ENCODE assay signal across 8 cellular contexts in the genomic region with DNA sequence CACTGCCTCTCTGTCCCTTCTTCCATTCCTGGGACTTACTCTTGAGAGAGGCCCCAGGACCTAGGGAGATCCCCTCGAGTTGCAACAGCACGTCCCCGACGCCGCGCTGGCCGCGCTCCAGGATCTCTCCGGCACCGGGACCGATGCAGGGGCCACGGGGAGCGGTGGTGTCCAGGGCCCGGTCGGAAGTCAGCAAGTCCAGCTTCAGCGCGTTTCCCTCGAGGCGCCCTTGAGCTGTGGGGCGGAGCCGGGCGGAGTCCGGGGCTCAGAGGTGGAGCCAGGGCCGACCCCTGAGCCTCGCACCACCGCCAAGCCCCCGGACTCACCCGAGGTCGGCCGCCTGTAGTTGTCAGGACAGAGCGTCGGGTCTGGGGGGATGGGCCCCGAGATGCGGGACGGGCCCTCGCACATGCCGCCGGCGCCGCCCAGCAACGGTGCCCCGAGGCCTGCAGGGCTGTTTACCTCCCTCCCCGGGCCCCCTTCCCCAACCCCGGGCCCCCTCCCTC. TPM values are rescaled to one million over a fixed set of nuclear protein-coding genes. Genes with fewer than 3 reads are reported as not detected.
DNase-seq lines count a peak whose midpoint lies in the region; ATAC-seq and TF ChIP-seq lines count a peak whose summit lies in the region.

No MANE protein-coding gene starts in this region.

- peak in 1 of 2 experiments; percentile 66 for DNase-seq in HAP-1 (ENCODE audit: low spot score in 2 of 2)
- peak; percentile 64 for DNase-seq in WERI-Rb-1
- DNase-seq in glutamatergic neuron, result peak; percentile 82
- no peak for DNase-seq in cerebellar nuclear complex (lab: John Stamatoyannopoulos, UW)
- no peak for DNase-seq in stimulated activated naive CD4-positive, alpha-beta T cell (lab: John Stamatoyannopoulos, UW)

- peaks cover 12% of the 10 kb centered on the region for H3K9me3 Mint-ChIP-seq in glutamatergic neuron (ENCODE audit: unreplicated experiment)

- no peak for ATAC-seq in GM19452 (IDR thresholded peaks at IDR 0.05; ENCODE audit: unreplicated experiment)

- H3K4me3 ChIP-seq in HAP-1, result peak overlapping the region; percentile 73
- peak overlapping the region; percentile 55 for H3K4me3 ChIP-seq in WERI-Rb-1 (ENCODE audit: low read depth, low read length)
- H3K4me3 ChIP-seq in rectal smooth muscle tissue (ENCODE audit: low read length), result peak overlapping the region; percentile 79

- H3K9me3 ChIP-seq in HAP-1, result no peaks in the 10 kb centered on the region
- no peaks in the 10 kb centered on the region for H3K9me3 ChIP-seq in WERI-Rb-1 (ENCODE audit: severe bottlenecking)

- H3K27ac ChIP-seq in C4-2B, result peak overlapping the region; percentile 75
- peak overlapping the region; percentile 88 for H3K27ac ChIP-seq in WERI-Rb-1
- H3K27ac ChIP-seq in rectal smooth muscle tissue (ENCODE audit: low read depth, low read length), result no peak overlapping the region

- peak overlapping the region; percentile 76 for H3K4me3 Mint-ChIP-seq in glutamatergic neuron (ENCODE audit: unreplicated experiment)

- H3K27me3 ChIP-seq in HAP-1 (ENCODE audit: low read depth), result no peaks in the 10 kb centered on the region
- H3K27me3 ChIP-seq in WERI-Rb-1 (ENCODE audit: insufficient read depth, low read depth, severe bottlenecking), result no peaks in the 10 kb centered on the region
- no peaks in the 10 kb centered on the region for H3K27me3 ChIP-seq in rectal smooth muscle tissue (ENCODE audit: control insufficient read depth, insufficient read depth, low read length)

- in situ Hi-C loops in HAP-1 (cut with MboI; ENCODE audit: low sequenced_read_pairs), result loop anchor here (5.0 kb wide), 1 partner anchor 261 kb away; no protein-coding TSS in a partner anchor

- peaks cover 27% of the 10 kb centered on the region for H3K27me3 Mint-ChIP-seq in glutamatergic neuron (ENCODE audit: unreplicated experiment)

- H3K36me3 Mint-ChIP-seq in glutamatergic neuron (ENCODE audit: unreplicated experiment), result no peaks in the 10 kb centered on the region

- peak overlapping the region; percentile 12 for H3K9ac ChIP-seq in rectal smooth muscle tissue (ENCODE audit: low read length)

- H3K36me3 ChIP-seq in HAP-1 (replicated peaks) (peaks cover 6% of the 10 kb centered on the region; the same call in 1 of the 2 replicates), WERI-Rb-1 (peaks cover 28% of the 10 kb centered on the region), rectal smooth muscle tissue (ENCODE audit: control insufficient read depth, insufficient read depth, low read length) (no peaks in the 10 kb centered on the region)

- H3K4me1 Mint-ChIP-seq in glutamatergic neuron (ENCODE audit: low read depth, unreplicated experiment), result peaks cover 27% of the 10 kb centered on the region

- H3K4me1 ChIP-seq in HAP-1 (peaks cover 23% of the 10 kb centered on the region), rectal smooth muscle tissue (ENCODE audit: control insufficient read depth, insufficient read depth, low read length) (peaks cover 24% of the 10 kb centered on the region)

- no peak overlapping the region for H3K27ac Mint-ChIP-seq in glutamatergic neuron (ENCODE audit: unreplicated experiment)

- no peak for TF ChIP-seq CTCF in C4-2B (conservative IDR thresholded peaks at IDR 0.05)
- TF ChIP-seq CTCF in WERI-Rb-1 (IDR thresholded peaks at IDR 0.05; ENCODE audit: low read depth, low read length), result no peak
- no peak for TF ChIP-seq CTCF in glutamatergic neuron (IDR thresholded peaks at IDR 0.05; ENCODE audit: partially characterized antibody, unreplicated experiment)

RNA-seq across cellular contexts. Expression of a gene that starts 0.5 kb away (rescaled TPM):
- 19.0 TPM for total RNA-seq in glutamatergic neuron (ENCODE audit: unreplicated experiment)

RNA-seq across cellular contexts. Expression of a gene that starts 0.5 kb away (rescaled TPM):
- 3.4 TPM for total RNA-seq in glutamatergic neuron (ENCODE audit: unreplicated experiment)

RNA-seq across cellular contexts. Expression of a gene that starts 5.3 kb away (rescaled TPM):
- 18.7 TPM for total RNA-seq in glutamatergic neuron (ENCODE audit: unreplicated experiment)

RNA-seq across cellular contexts. Expression of a gene that starts 6.0 kb away (rescaled TPM):
- 33.3 TPM for total RNA-seq in glutamatergic neuron (ENCODE audit: unreplicated experiment)

RNA-seq across cellular contexts. Expression of a gene that starts 21.1 kb away (rescaled TPM):
- total RNA-seq in glutamatergic neuron (ENCODE audit: unreplicated experiment), result 37.1 TPM

Comparison
In these comparisons a context has a peak if more than half of its experiments do, and no peak if none do; other contexts are left out.
1. DNase-seq: peak in WERI-Rb-1 (single experiment) and glutamatergic neuron (single experiment); none in cerebellar nuclear complex (0 of 2) and stimulated activated naive CD4-positive, alpha-beta T cell (0 of 6).
2. Peak in every context shown above with its lines, with median percentiles within 50 percentile points of each other: H3K4me3 ChIP-seq.